14 cellular contexts compared by ENCODE assay signal in genomic region chr3:144407290-144407689, GRCh38.
A peak's percentile ranks its signal among the peaks of the same experiment; 100 is the strongest.
DNase-seq lines count a peak whose midpoint lies in the region; ATAC-seq lines count a peak whose summit lies in the region.
"Had no signal": no experiment of that assay in that cellular context is flagged by ENCODE, and none has a peak within 500 bp of the region (broad histone marks: within the 10 kb centered on the region; RNA-seq: fewer than 3 reads in every experiment).

No MANE protein-coding gene starts in this region.

- no peak for ATAC-seq in HG03342 (IDR thresholded peaks at IDR 0.05; ENCODE audit: unreplicated experiment)

- DNase-seq in NCI-H2227 treated with DMSO at 0.1 percent for 48 hours (lab: John Stamatoyannopoulos, UW) (peak; percentile 28), inferior parietal cortex (ENCODE audit: extremely low spot score) (peak; percentile 31), pons (ENCODE audit: low spot score) (peak; percentile 59), NCI-H524 (lab: John Stamatoyannopoulos, UW) (no peak), SHP77 (lab: John Stamatoyannopoulos, UW) (no peak)
- DNase-seq in activated CD4-positive, alpha-beta T cell treated with anti-CD3 and anti-CD28 coated beads for 1 hour: no peak
- DNase-seq: ACHN; Caco-2; CD4-positive, alpha-beta T cell; DMS79; GF-D8; GM23248; HCEC 1CT had no signal

Comparison
In these comparisons a context has a peak if more than half of its experiments do, and no peak if none do; other contexts are left out.
1. DNase-seq: peak in NCI-H2227 treated with DMSO at 0.1 percent for 48 hours (single experiment), inferior parietal cortex (single experiment) and pons (single experiment); none in NCI-H524 (0 of 2), activated CD4-positive, alpha-beta T cell treated with anti-CD3 and anti-CD28 coated beads for 1 hour (single experiment) and SHP77 (0 of 2).